Comparison of ENCODE assay signal across 8 cellular contexts in the genomic region with DNA sequence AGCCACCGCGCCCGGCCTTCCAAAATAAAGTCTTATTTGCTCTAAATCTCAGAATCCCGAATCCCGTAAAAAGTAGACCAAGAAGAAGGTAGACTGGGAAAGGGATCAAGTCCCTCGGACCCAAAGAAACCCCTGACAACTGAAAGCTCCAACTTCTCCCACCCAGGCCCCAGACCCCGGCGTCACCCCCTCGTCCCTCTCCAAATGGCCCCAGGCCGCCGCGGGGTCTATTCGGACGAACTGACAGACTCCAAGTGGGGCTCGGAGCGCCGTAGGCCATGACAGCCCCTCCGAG. TPM values are rescaled to one million over a fixed set of nuclear protein-coding genes. Genes with fewer than 3 reads are reported as not detected.
DNase-seq lines count a peak whose midpoint lies in the region; ATAC-seq and TF ChIP-seq lines count a peak whose summit lies in the region.

No MANE protein-coding gene starts in this region.

- peak overlapping the region; percentile 99 for H3K9ac ChIP-seq in Karpas-422 (ENCODE audit: low read length)

- CTCF ChIA-PET in HEK293T (lab: Yijun Ruan, JAX), result no interaction called here

- POLR2A ChIA-PET in naive thymus-derived CD8-positive, alpha-beta T cell (lab: Charles Lee), result interaction anchor here (0.6 to 4.0 kb wide), 14 partner anchors 13 to 1248 kb away, joined by 3 to 36 read pairs (median 8); partner anchors contain the start of genes ADGRE5, DNAJB1 and PKN1
- POLR2A ChIA-PET in HEK293T (lab: Yijun Ruan, JAX), result interaction anchor here (1.0 to 1.1 kb wide), 2 partner anchors 10 to 12 kb away, joined by 3 to 4 read pairs; no protein-coding TSS in a partner anchor

- ATAC-seq in naive thymus-derived CD8-positive, alpha-beta T cell, result no peak
- no peak for ATAC-seq in HG03139 (IDR thresholded peaks at IDR 0.05; ENCODE audit: unreplicated experiment)

- H4K20me1 ChIP-seq in Karpas-422 (ENCODE audit: insufficient read depth, low read depth, low read length), result peaks cover 41% of the 10 kb centered on the region

- peaks cover 14% of the 10 kb centered on the region; the same call in 1 of the 2 replicates for H3K36me3 ChIP-seq in Karpas-422 (ENCODE audit: insufficient read depth, low read length)

- H2AFZ ChIP-seq in Karpas-422 (ENCODE audit: low read length), result no peak overlapping the region; the same call in 1 of the 2 replicates

- H3K79me2 ChIP-seq in Karpas-422 (ENCODE audit: low read length), result peaks cover 53% of the 10 kb centered on the region

- DNase-seq in AG10803 (ENCODE audit: low read depth) (no peak), Karpas-422 (no peak), SIG-M5 (lab: John Stamatoyannopoulos, UW) (no peak), HEK293T (ENCODE audit: extremely low spot score) (no peak), HCEC 1CT (no peak)
- DNase-seq in naive thymus-derived CD8-positive, alpha-beta T cell, result no peak

- TF ChIP-seq CTCF in AG10803 (conservative IDR thresholded peaks at IDR 0.05; ENCODE audit: low read length), result no peak

- no peaks in the 10 kb centered on the region for H3K9me3 Mint-ChIP-seq in naive thymus-derived CD8-positive, alpha-beta T cell

- peaks cover 21 to 45% (median 44%) of the 10 kb centered on the region in 4 donors for H3K4me1 Mint-ChIP-seq in naive thymus-derived CD8-positive, alpha-beta T cell

- H3K27ac ChIP-seq in Karpas-422 (ENCODE audit: low read length) (peak overlapping the region; percentile 86), cingulate gyrus (ENCODE audit: low read depth, low read length) (peak overlapping the region; percentile 93)

- peaks cover 43% of the 10 kb centered on the region for H3K4me1 ChIP-seq in Karpas-422 (ENCODE audit: low read length)

- H3K27me3 Mint-ChIP-seq in naive thymus-derived CD8-positive, alpha-beta T cell, result no peaks in the 10 kb centered on the region

- H3K9me2 ChIP-seq in Karpas-422 (replicated peaks; ENCODE audit: insufficient read depth, low read length), result no peaks in the 10 kb centered on the region

- H3K9me3 ChIP-seq in Karpas-422 (ENCODE audit: low read length), result no peaks in the 10 kb centered on the region

- H3K4me3 ChIP-seq in AG10803 (ENCODE audit: low read length) (peak overlapping the region; percentile 84), Karpas-422 (ENCODE audit: low read length) (peak overlapping the region; percentile 100)

- peaks cover 0 to 25% (median 4%) of the 10 kb centered on the region in 3 donors for H3K36me3 Mint-ChIP-seq in naive thymus-derived CD8-positive, alpha-beta T cell

- H3K4me2 ChIP-seq in Karpas-422 (ENCODE audit: low read depth, low read length, poor library complexity, severe bottlenecking), result peak overlapping the region; percentile 99

- H3K4me3 Mint-ChIP-seq in naive thymus-derived CD8-positive, alpha-beta T cell, result peak overlapping the region; percentile 91 to 100 (median 97)

- H3K27ac Mint-ChIP-seq in naive thymus-derived CD8-positive, alpha-beta T cell, result peak overlapping the region; percentile 95 to 100 (median 98)

- no peaks in the 10 kb centered on the region for H3K27me3 ChIP-seq in Karpas-422 (ENCODE audit: low read length)

TF ChIP-seq in HEK293T, 16 proteins besides CTCF, POLR2A, EP300 and RAD21:
- TF ChIP-seq SP1 (IDR thresholded peaks at IDR 0.05), result no peak
- no peak for TF ChIP-seq ARNT (IDR thresholded peaks at IDR 0.05)
- no peak for TF ChIP-seq TARDBP (IDR thresholded peaks at IDR 0.05)
- TF ChIP-seq SUZ12 (IDR thresholded peaks at IDR 0.05), result no peak
- TF ChIP-seq L3MBTL2 (conservative IDR thresholded peaks at IDR 0.05), result no peak
- TF ChIP-seq FOXA1 (IDR thresholded peaks at IDR 0.05), result no peak
- no peak for TF ChIP-seq LEF1 (IDR thresholded peaks at IDR 0.05; ENCODE audit: borderline replicate concordance)
- no peak for TF ChIP-seq FOXK2 (IDR thresholded peaks at IDR 0.05)
- TF ChIP-seq FOXM1 (IDR thresholded peaks at IDR 0.05; ENCODE audit: borderline replicate concordance), result no peak
- no peak for TF ChIP-seq CTBP1 (IDR thresholded peaks at IDR 0.05; ENCODE audit: borderline replicate concordance)
- no peak for TF ChIP-seq HDGF (IDR thresholded peaks at IDR 0.05; ENCODE audit: borderline replicate concordance)
- TF ChIP-seq BHLHE40 (IDR thresholded peaks at IDR 0.05; ENCODE audit: borderline replicate concordance), result no peak
- no peak for TF ChIP-seq ELF4 (IDR thresholded peaks at IDR 0.05)
- TF ChIP-seq ZNF384 (IDR thresholded peaks at IDR 0.05), result no peak
- no peak for TF ChIP-seq NFRKB (IDR thresholded peaks at IDR 0.05)
- TF ChIP-seq, protein P1, sequence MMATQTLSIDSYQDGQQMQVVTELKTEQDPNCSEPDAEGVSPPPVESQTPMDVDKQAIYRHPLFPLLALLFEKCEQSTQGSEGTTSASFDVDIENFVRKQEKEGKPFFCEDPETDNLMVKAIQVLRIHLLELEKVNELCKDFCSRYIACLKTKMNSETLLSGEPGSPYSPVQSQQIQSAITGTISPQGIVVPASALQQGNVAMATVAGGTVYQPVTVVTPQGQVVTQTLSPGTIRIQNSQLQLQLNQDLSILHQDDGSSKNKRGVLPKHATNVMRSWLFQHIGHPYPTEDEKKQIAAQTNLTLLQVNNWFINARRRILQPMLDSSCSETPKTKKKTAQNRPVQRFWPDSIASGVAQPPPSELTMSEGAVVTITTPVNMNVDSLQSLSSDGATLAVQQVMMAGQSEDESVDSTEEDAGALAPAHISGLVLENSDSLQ (IDR thresholded peaks at IDR 0.05), result no peak

RNA-seq across cellular contexts. Expression of gene DDX39A, which starts 0.5 kb away (rescaled TPM):
- total RNA-seq in Karpas-422 (2014; rRNA removed; shearing (Covaris generic); ENCODE audit: low replicate concordance), result 92.4 and 151 TPM in 2 replicates
- total RNA-seq in naive thymus-derived CD8-positive, alpha-beta T cell, result 100 to 1,000 TPM; 158 to 165 TPM
- 100 to 1,000 TPM in 2 of 3 donors, 10 to 100 TPM in 1; 96.0 to 136 (median 106) TPM for polyA plus RNA-seq in naive thymus-derived CD8-positive, alpha-beta T cell

RNA-seq across cellular contexts. Expression of gene PKN1, which starts 14.4 kb away (rescaled TPM):
- 66.3 and 186 TPM in 2 replicates for total RNA-seq in Karpas-422 (2014; rRNA removed; shearing (Covaris generic); ENCODE audit: low replicate concordance)
- total RNA-seq in naive thymus-derived CD8-positive, alpha-beta T cell, result 100 to 1,000 TPM; 188 to 200 TPM
- 10 to 100 TPM; 45.5 to 96.6 (median 56.8) TPM for polyA plus RNA-seq in naive thymus-derived CD8-positive, alpha-beta T cell

RNA-seq across cellular contexts. Expression of gene ADGRE5, which starts 37.4 kb away (rescaled TPM):
- total RNA-seq in Karpas-422 (2014; rRNA removed; shearing (Covaris generic); ENCODE audit: low replicate concordance), result not detected in 2 replicates
- total RNA-seq in naive thymus-derived CD8-positive, alpha-beta T cell, result 100 to 1,000 TPM; 112 to 116 TPM
- polyA plus RNA-seq in naive thymus-derived CD8-positive, alpha-beta T cell, result 100 to 1,000 TPM; 122 to 164 (median 158) TPM

RNA-seq across cellular contexts. Expression of gene PTGER1, which starts 56.5 kb away (rescaled TPM):
- not detected in 2 replicates for total RNA-seq in Karpas-422 (2014; rRNA removed; shearing (Covaris generic); ENCODE audit: low replicate concordance)
- not detected for total RNA-seq in naive thymus-derived CD8-positive, alpha-beta T cell
- polyA plus RNA-seq in naive thymus-derived CD8-positive, alpha-beta T cell, result not detected

Comparison
In these comparisons a context has a peak if more than half of its experiments do, and no peak if none do; other contexts are left out.
1. RNA of gene ADGRE5, which starts 37.4 kb away (total RNA-seq): 112 to 116 TPM in naive thymus-derived CD8-positive, alpha-beta T cell; not detected in Karpas-422; every median in the first group is over 100 times any median in the second.